Comparison of ENCODE assay signal across 16 cellular contexts in the genomic region with DNA sequence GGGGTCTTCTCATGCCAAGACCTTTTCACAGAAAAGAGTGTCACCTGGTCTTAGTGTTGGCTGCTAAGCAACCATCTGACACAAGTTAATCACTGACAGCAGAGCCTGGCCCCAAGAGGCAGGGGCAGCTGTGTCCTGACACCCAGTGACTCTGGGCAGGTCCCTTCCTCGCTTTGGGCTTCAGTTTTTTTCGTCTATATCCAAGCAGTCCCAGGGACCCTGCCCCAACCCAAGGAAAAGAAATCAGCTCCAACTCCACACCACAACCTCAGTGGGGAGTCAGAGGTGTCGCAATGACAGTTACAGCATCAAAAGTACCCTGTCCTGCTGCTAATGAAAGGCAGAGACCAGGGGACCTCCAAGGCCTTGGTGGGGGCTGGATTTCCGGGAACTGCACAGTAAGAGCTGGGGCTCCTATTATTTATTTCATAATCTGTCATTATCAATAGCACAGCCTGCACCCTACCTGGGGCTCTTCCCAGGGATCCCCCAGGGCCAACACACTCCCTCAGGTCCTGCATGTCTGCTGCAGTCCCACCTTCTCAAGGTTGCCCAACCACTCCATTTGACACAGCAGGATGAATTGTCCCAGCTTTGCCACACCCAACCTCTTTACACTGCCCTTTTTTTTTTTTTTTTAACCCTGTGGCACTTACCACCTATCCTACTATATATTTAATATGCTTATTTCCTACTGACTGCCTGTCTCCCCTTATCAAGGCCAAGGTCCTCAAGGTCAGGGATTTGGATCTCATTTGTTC. TPM values are rescaled to one million over a fixed set of nuclear protein-coding genes. Genes with fewer than 3 reads are reported as not detected.
A peak's percentile ranks its signal among the peaks of the same experiment; 100 is the strongest.
DNase-seq lines count a peak whose midpoint lies in the region; ATAC-seq and TF ChIP-seq lines count a peak whose summit lies in the region.
"Had no signal": no experiment of that assay in that cellular context is flagged by ENCODE, and none has a peak within 500 bp of the region (broad histone marks: within the 10 kb centered on the region; RNA-seq: fewer than 3 reads in every experiment).

No MANE protein-coding gene starts in this region.

- ATAC-seq in T-helper 17 cell = no peak
- ATAC-seq in esophagus mucosa = peak; percentile 27
- ATAC-seq in mucosa of descending colon = peak; percentile 55

- H3K4me3 ChIP-seq in mucosa of descending colon = no peak overlapping the region
- H3K4me3 ChIP-seq: SJSA1 had no signal

- peaks cover 4% of the 10 kb centered on the region for H3K36me3 Mint-ChIP-seq in T-helper 17 cell (ENCODE audit: low read depth)

- H3K27me3 Mint-ChIP-seq in T-helper 17 cell = no peaks in the 10 kb centered on the region
- H3K27me3 Mint-ChIP-seq: CD4-positive, alpha-beta memory T cell had no signal

- H3K4me1 ChIP-seq in mucosa of descending colon (ENCODE audit: low read depth) = peaks cover 6% of the 10 kb centered on the region
- H3K4me1 ChIP-seq: BE2C had no signal

- H3K4me1 Mint-ChIP-seq in T-helper 17 cell = peaks cover 9% of the 10 kb centered on the region

- H3K9me3 ChIP-seq in T-helper 17 cell (ENCODE audit: control insufficient read depth, low read length, poor library complexity, severe bottlenecking) (no peaks in the 10 kb centered on the region), mucosa of descending colon (no peaks in the 10 kb centered on the region)
- H3K9me3 ChIP-seq: BE2C, SJSA1 had no signal

- peak overlapping the region; percentile 39 for H3K27ac Mint-ChIP-seq in T-helper 17 cell
- H3K27ac Mint-ChIP-seq: CD4-positive, alpha-beta memory T cell had no signal

- intact Hi-C loops in mucosa of descending colon (cut with DNase I, micrococcal nuclease) = no loop called here

- no peak overlapping the region for H3K4me3 Mint-ChIP-seq in T-helper 17 cell
- H3K4me3 Mint-ChIP-seq: CD4-positive, alpha-beta memory T cell had no signal

- H3K36me3 ChIP-seq in mucosa of descending colon (ENCODE audit: low read depth) = no peaks in the 10 kb centered on the region

- TF ChIP-seq CTCF in mucosa of descending colon (IDR thresholded peaks at IDR 0.05) (no peak), GM10266 (IDR thresholded peaks at IDR 0.05; ENCODE audit: control insufficient read depth, insufficient read depth, low read depth, missing control alignments) (no peak)

- DNase-seq in T-helper 17 cell (no peak), mucosa of descending colon (no peak), ureter (ENCODE audit: low spot score) (peak; percentile 31), cerebellar nuclear complex (lab: John Stamatoyannopoulos, UW) (no peak), GM10266 (ENCODE audit: extremely low spot score) (no peak)
- no peak for DNase-seq in activated CD4-positive, alpha-beta T cell treated with anti-CD3 and anti-CD28 coated beads for 48 hours
- DNase-seq: BE2C; CD4-positive, alpha-beta memory T cell; GF-D8; NCI-H146; NCI-H2107; NCI-H226; NCI-H526 treated with DMSO at 0.1 percent for 48 hours; RPMI8226 had no signal

RNA-seq across cellular contexts. Expression of a gene that starts 9.4 kb away (rescaled TPM):
- 10 to 100 TPM in 1 of 2 donors, 1 to 10 TPM in 1; 9.6 to 10.0 TPM for total RNA-seq in T-helper 17 cell
- 13.8 TPM for total RNA-seq in esophagus mucosa
- 10 to 100 TPM; 16.6 to 23.4 (median 22.4) TPM for total RNA-seq in mucosa of descending colon
- total RNA-seq in ureter = 38.1 TPM

RNA-seq across cellular contexts. Expression of a gene that starts 20.5 kb away (rescaled TPM):
- total RNA-seq in T-helper 17 cell = 10 to 100 TPM; 10.2 to 11.3 TPM
- 16.6 TPM for total RNA-seq in esophagus mucosa
- 100 to 1,000 TPM in 2 of 3 donors, 10 to 100 TPM in 1; 54.6 to 139 (median 121) TPM for total RNA-seq in mucosa of descending colon
- 38.5 TPM for total RNA-seq in ureter
